1 cellular context compared by ENCODE assay signal in genomic region chr11:102653744-102654291, GRCh38.
TF ChIP-seq lines count a peak whose summit lies in the region.

No MANE protein-coding gene starts in this region.

TF ChIP-seq in HepG2, 621 proteins besides CTCF, POLR2A, EP300 and RAD21 (continued from another document):
- TF ChIP-seq ARID5B (CRISPR knock-in tag; IDR thresholded peaks at IDR 0.05) (no peak), MNT (IDR thresholded peaks at IDR 0.05) (peak; percentile 100), RBM22 (optimal IDR thresholded peaks at IDR 0.05; ENCODE audit: low read length) (no peak), ZNF431 (CRISPR knock-in tag; IDR thresholded peaks at IDR 0.05; ENCODE audit: borderline replicate concordance, low read depth) (no peak), FOXP1 (IDR thresholded peaks at IDR 0.05) (no peak), FOXP1 (CRISPR knock-in tag; IDR thresholded peaks at IDR 0.05) (no peak), ELF1 (CRISPR knock-in tag; IDR thresholded peaks at IDR 0.05) (no peak), ZNF749 (CRISPR knock-in tag; IDR thresholded peaks at IDR 0.05; ENCODE audit: borderline replicate concordance) (no peak), BRCA1 (CRISPR knock-in tag; IDR thresholded peaks at IDR 0.05) (no peak), TBX3 (IDR thresholded peaks at IDR 0.05; ENCODE audit: borderline replicate concordance) (peak; percentile 56; the same call in 1 of the 2 replicates), RAD51 (IDR thresholded peaks at IDR 0.05; ENCODE audit: borderline replicate concordance) (peak; percentile 88)
